In the genomic region with DNA sequence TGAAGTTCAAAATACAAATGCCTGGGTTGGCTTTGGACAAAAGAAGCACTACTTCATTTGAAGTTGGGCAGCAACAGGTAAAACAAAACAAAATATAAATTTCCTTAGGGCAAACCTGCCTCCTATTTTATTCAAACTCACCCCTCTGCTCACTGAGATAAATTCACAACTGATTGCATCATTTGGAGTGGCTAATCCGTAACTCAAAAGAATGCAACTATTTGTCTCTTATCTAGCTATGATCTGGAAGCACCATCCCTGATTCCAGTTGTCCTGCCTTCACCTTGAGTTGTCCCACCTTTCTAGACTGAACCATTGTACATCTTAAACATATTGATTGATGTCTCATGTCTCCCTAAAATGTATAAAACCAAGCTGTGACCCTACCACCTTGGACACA, we compare ENCODE assay signal across 35 cellular contexts.
"Had no signal": no experiment of that assay in that cellular context is flagged by ENCODE, and none has a peak within 500 bp of the region (broad histone marks: within the 10 kb centered on the region; RNA-seq: fewer than 3 reads in every experiment).

No MANE protein-coding gene starts in this region.

- H3K9me3 ChIP-seq: ascending aorta had no signal

- H3K9me3 Mint-ChIP-seq: activated B cell treated with CpG ODN at 0.5 μM for 24 hours; activated CD4-positive, alpha-beta memory T cell treated with anti-CD3 and anti-CD28 coated beads for 36 hours; activated CD4-positive, alpha-beta T cell treated with anti-CD3 and anti-CD28 coated beads, Interleukin-2, amount 10 ng/mL, durations not matched to agents 24 days and 14 days; activated CD8-positive, alpha-beta T cell treated with anti-CD3 and anti-CD28 coated beads for 36 hours; activated naive CD4-positive, alpha-beta T cell treated with anti-CD3 and anti-CD28 coated beads, Interleukin-2, amount 10 ng/mL, durations not matched to agents 7 days and 5 days; activated naive CD4-positive, alpha-beta T cell treated with anti-CD3 and anti-CD28 coated beads, Interleukin-2, amount 50 U/mL, for 24 hours; activated naive CD8-positive, alpha-beta T cell treated with anti-CD3 and anti-CD28 coated beads, Interleukin-2, amount 50 U/mL, for 24 hours; activated T-cell treated with anti-CD3 and anti-CD28 coated beads, Interleukin-2, amount 50 U/mL, for 72 hours; activated T-helper 2 cell treated with anti-CD3 and anti-CD28 coated beads, Interferon-gamma antibody, Interleukin-2, Interleukin-4, amounts not matched to agents 10 μg/mL and 5 μg/mL and 100 μg/mL, durations not matched to agents 14 hours and 24 hours and 36 hours; brain; central memory CD8-positive, alpha-beta T cell; T-helper 1 cell treated with Interleukin-12 subunit alpha and Interleukin-12 subunit beta and Interleukin-4 antibody, amounts not matched to agents 30 μg/mL and 1 μg/mL, for 36 hours; T-helper 2 cell treated with Interferon-gamma antibody and Interleukin-4, amounts not matched to agents 5 μg/mL and 100 μg/mL, for 36 hours had no signal

- H3K4me1 Mint-ChIP-seq: activated B cell treated with CpG ODN at 0.5 μM for 24 hours; activated CD4-positive, alpha-beta T cell treated with anti-CD3 and anti-CD28 coated beads, Interleukin-2, amount 10 ng/mL, durations not matched to agents 24 days and 14 days; activated naive CD4-positive, alpha-beta T cell treated with anti-CD3 and anti-CD28 coated beads, Interleukin-2, amount 10 ng/mL, durations not matched to agents 7 days and 5 days; activated naive CD4-positive, alpha-beta T cell treated with anti-CD3 and anti-CD28 coated beads, Interleukin-2, amount 50 U/mL, for 24 hours; activated naive CD8-positive, alpha-beta T cell treated with anti-CD3 and anti-CD28 coated beads, Interleukin-2, amount 10 ng/mL, durations not matched to agents 7 days and 5 days; activated naive CD8-positive, alpha-beta T cell treated with anti-CD3 and anti-CD28 coated beads, Interleukin-2, amount 50 U/mL, for 24 hours; brain; central memory CD8-positive, alpha-beta T cell had no signal

- H3K27ac ChIP-seq: ascending aorta, cardiac muscle cell, VCaP had no signal

- H3K27me3 ChIP-seq: ascending aorta, cardiac muscle cell had no signal

- H3K4me1 ChIP-seq: ascending aorta had no signal

- H3K36me3 ChIP-seq: ascending aorta, cardiac muscle cell had no signal

- H3K27ac Mint-ChIP-seq: activated B cell treated with CpG ODN at 0.5 μM for 24 hours; activated CD4-positive, alpha-beta memory T cell treated with anti-CD3 and anti-CD28 coated beads for 36 hours; activated CD4-positive, alpha-beta T cell treated with anti-CD3 and anti-CD28 coated beads, Interleukin-2, amount 10 ng/mL, durations not matched to agents 24 days and 14 days; activated CD8-positive, alpha-beta T cell treated with anti-CD3 and anti-CD28 coated beads for 36 hours; activated naive CD4-positive, alpha-beta T cell treated with anti-CD3 and anti-CD28 coated beads, Interleukin-2, amount 10 ng/mL, durations not matched to agents 7 days and 5 days; activated naive CD4-positive, alpha-beta T cell treated with anti-CD3 and anti-CD28 coated beads, Interleukin-2, amount 50 U/mL, for 24 hours; activated naive CD8-positive, alpha-beta T cell; activated naive CD8-positive, alpha-beta T cell treated with anti-CD3 and anti-CD28 coated beads, Interleukin-2, amount 10 ng/mL, durations not matched to agents 7 days and 5 days; activated naive CD8-positive, alpha-beta T cell treated with anti-CD3 and anti-CD28 coated beads, Interleukin-2, amount 50 U/mL, for 24 hours; activated T-cell treated with anti-CD3 and anti-CD28 coated beads, Interleukin-2, amount 50 U/mL, for 72 hours; activated T-helper 2 cell treated with anti-CD3 and anti-CD28 coated beads, Interferon-gamma antibody, Interleukin-2, Interleukin-4, amounts not matched to agents 10 μg/mL and 5 μg/mL and 100 μg/mL, durations not matched to agents 14 hours and 24 hours and 36 hours; brain; T-helper 1 cell treated with Interleukin-12 subunit alpha and Interleukin-12 subunit beta and Interleukin-4 antibody, amounts not matched to agents 30 μg/mL and 1 μg/mL, for 36 hours; T-helper 2 cell treated with Interferon-gamma antibody and Interleukin-4, amounts not matched to agents 5 μg/mL and 100 μg/mL, for 36 hours had no signal

- H3K36me3 Mint-ChIP-seq: activated CD4-positive, alpha-beta memory T cell treated with anti-CD3 and anti-CD28 coated beads for 36 hours; activated naive CD4-positive, alpha-beta T cell treated with anti-CD3 and anti-CD28 coated beads, Interleukin-2, amount 10 ng/mL, durations not matched to agents 7 days and 5 days; activated naive CD4-positive, alpha-beta T cell treated with anti-CD3 and anti-CD28 coated beads, Interleukin-2, amount 50 U/mL, for 24 hours; activated naive CD8-positive, alpha-beta T cell; activated naive CD8-positive, alpha-beta T cell treated with anti-CD3 and anti-CD28 coated beads, Interleukin-2, amount 10 ng/mL, durations not matched to agents 7 days and 5 days; brain had no signal

- DNase-seq: activated B cell treated with CpG ODN at 0.5 μM for 24 hours; activated CD4-positive, alpha-beta memory T cell treated with anti-CD3 and anti-CD28 coated beads for 36 hours; activated CD4-positive, alpha-beta T cell treated with anti-CD3 and anti-CD28 coated beads for 4 hours; activated CD4-positive, alpha-beta T cell treated with anti-CD3 and anti-CD28 coated beads, Interleukin-2, amount 10 ng/mL, durations not matched to agents 24 days and 14 days; activated CD4-positive, alpha-beta T cell treated with anti-CD3 and anti-CD28 coated beads, Interleukin-2, amount 50 U/mL, for 1 hour; activated CD4-positive, alpha-beta T cell treated with anti-CD3 and anti-CD28 coated beads, Interleukin-2, amount 50 U/mL, for 4 hours; activated CD4-positive, CD25-positive, alpha-beta regulatory T cell treated with anti-CD3 and anti-CD28 coated beads, Interleukin-2, amount 50 U/mL, for 72 hours; activated CD8-positive, alpha-beta memory T cell treated with anti-CD3 and anti-CD28 coated beads, Interleukin-2, amount 50 U/mL, for 4 hours; activated CD8-positive, alpha-beta T cell treated with anti-CD3 and anti-CD28 coated beads for 36 hours; activated effector memory CD4-positive, alpha-beta T cell treated with Interleukin-2 at 50 U/mL for 16 hours; activated gamma-delta T cell; activated naive CD4-positive, alpha-beta T cell treated with anti-CD3 and anti-CD28 coated beads, Interleukin-2, amount 10 ng/mL, durations not matched to agents 7 days and 5 days; activated naive CD4-positive, alpha-beta T cell treated with Interleukin-2 at 50 U/mL for 16 hours; activated naive CD8-positive, alpha-beta T cell treated with anti-CD3 and anti-CD28 coated beads, Interleukin-2, amount 10 ng/mL, durations not matched to agents 7 days and 5 days; activated naive CD8-positive, alpha-beta T cell treated with anti-CD3 and anti-CD28 coated beads, Interleukin-2, amount 50 U/mL, for 24 hours; activated T-cell treated with anti-CD3 and anti-CD28 coated beads for 4 hours; activated T-cell treated with anti-CD3 and anti-CD28 coated beads, Interleukin-2, amount 50 U/mL, for 1 hour; activated T-cell treated with anti-CD3 and anti-CD28 coated beads, Interleukin-2, amount 50 U/mL, for 4 hours; activated T-cell treated with anti-CD3 and anti-CD28 coated beads, Interleukin-2, amount 50 U/mL, for 72 hours; amygdala; anterior cingulate cortex; caudate nucleus; T-helper 1 cell; T-helper 2 cell; T-helper 9 cell had no signal

- ATAC-seq: activated CD8-positive, alpha-beta T cell treated with anti-CD3 and anti-CD28 coated beads for 36 hours; activated naive CD8-positive, alpha-beta T cell treated with anti-CD3 and anti-CD28 coated beads, Interleukin-2, amount 50 U/mL, for 24 hours; activated T-cell treated with anti-CD3 and anti-CD28 coated beads, Interleukin-2, amount 50 U/mL, for 4 hours; activated T-cell treated with anti-CD3 and anti-CD28 coated beads, Interleukin-2, amount 50 U/mL, for 72 hours had no signal

- H3K27me3 Mint-ChIP-seq: activated B cell treated with CpG ODN at 0.5 μM for 24 hours; activated CD4-positive, alpha-beta memory T cell treated with anti-CD3 and anti-CD28 coated beads for 36 hours; activated CD4-positive, alpha-beta T cell treated with anti-CD3 and anti-CD28 coated beads, Interleukin-2, amount 10 ng/mL, durations not matched to agents 24 days and 14 days; activated CD8-positive, alpha-beta T cell treated with anti-CD3 and anti-CD28 coated beads for 36 hours; activated naive CD4-positive, alpha-beta T cell treated with anti-CD3 and anti-CD28 coated beads, Interleukin-2, amount 10 ng/mL, durations not matched to agents 7 days and 5 days; activated naive CD4-positive, alpha-beta T cell treated with anti-CD3 and anti-CD28 coated beads, Interleukin-2, amount 50 U/mL, for 24 hours; activated naive CD8-positive, alpha-beta T cell treated with anti-CD3 and anti-CD28 coated beads, Interleukin-2, amount 10 ng/mL, durations not matched to agents 7 days and 5 days; brain; central memory CD8-positive, alpha-beta T cell had no signal

- H3K4me3 ChIP-seq: ascending aorta, cardiac muscle cell had no signal

- H3K4me3 Mint-ChIP-seq: activated B cell treated with CpG ODN at 0.5 μM for 24 hours; activated CD4-positive, alpha-beta memory T cell treated with anti-CD3 and anti-CD28 coated beads for 36 hours; activated CD4-positive, alpha-beta T cell treated with anti-CD3 and anti-CD28 coated beads, Interleukin-2, amount 10 ng/mL, durations not matched to agents 24 days and 14 days; activated CD8-positive, alpha-beta T cell treated with anti-CD3 and anti-CD28 coated beads for 36 hours; activated naive CD4-positive, alpha-beta T cell treated with anti-CD3 and anti-CD28 coated beads, Interleukin-2, amount 10 ng/mL, durations not matched to agents 7 days and 5 days; activated naive CD4-positive, alpha-beta T cell treated with anti-CD3 and anti-CD28 coated beads, Interleukin-2, amount 50 U/mL, for 24 hours; activated naive CD8-positive, alpha-beta T cell; activated naive CD8-positive, alpha-beta T cell treated with anti-CD3 and anti-CD28 coated beads, Interleukin-2, amount 10 ng/mL, durations not matched to agents 7 days and 5 days; activated naive CD8-positive, alpha-beta T cell treated with anti-CD3 and anti-CD28 coated beads, Interleukin-2, amount 50 U/mL, for 24 hours; activated T-cell treated with anti-CD3 and anti-CD28 coated beads, Interleukin-2, amount 50 U/mL, for 4 hours; activated T-cell treated with anti-CD3 and anti-CD28 coated beads, Interleukin-2, amount 50 U/mL, for 72 hours; brain; central memory CD8-positive, alpha-beta T cell; T-helper 1 cell treated with Interleukin-12 subunit alpha and Interleukin-12 subunit beta and Interleukin-4 antibody, amounts not matched to agents 30 μg/mL and 1 μg/mL, for 36 hours; T-helper 2 cell treated with Interferon-gamma antibody and Interleukin-4, amounts not matched to agents 5 μg/mL and 100 μg/mL, for 36 hours had no signal
